ENCODE assay signal across 8 cellular contexts in the genomic region with DNA sequence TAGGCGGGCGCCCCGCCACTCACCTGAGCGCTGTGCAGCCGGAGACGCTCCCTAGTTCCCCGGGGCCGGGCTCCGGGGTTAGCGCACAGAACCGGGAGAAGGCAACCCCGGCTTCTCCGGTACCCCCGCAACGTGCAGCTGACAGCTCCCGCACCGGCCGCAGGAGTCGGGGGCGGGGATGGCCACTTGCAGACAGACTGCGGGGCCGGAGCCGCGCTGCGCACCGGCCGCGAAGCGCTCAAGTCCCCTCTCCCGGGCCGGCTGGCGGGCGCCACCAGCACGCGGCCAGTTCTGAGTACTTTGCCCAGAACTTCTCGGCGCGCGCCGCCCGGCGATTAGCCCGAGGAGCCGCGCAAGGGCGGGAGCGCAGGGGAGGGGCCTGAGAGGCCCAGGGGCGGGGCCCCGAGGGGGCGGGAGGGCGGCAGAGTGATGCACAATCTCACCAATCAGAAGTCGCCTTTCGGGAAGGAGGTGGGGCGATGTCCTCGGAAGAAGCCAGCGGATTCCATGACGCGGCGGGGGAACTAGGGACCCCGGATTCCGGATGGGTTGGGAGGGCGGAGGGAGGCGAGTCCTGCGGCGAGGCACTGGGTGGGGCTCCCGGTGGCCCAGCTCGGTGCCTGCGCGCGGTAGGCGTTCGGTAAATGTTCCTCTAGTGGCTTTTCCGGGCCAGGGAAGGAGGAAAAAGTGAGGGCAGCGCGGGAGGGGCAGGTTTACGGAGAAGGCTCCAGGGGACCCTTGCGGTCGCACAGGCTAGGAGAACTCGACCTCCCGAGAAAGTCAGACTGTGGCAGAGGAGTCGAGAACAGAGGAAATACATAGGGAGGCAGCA. TPM values are rescaled to one million over a fixed set of nuclear protein-coding genes. Genes with fewer than 3 reads are reported as not detected.
DNase-seq lines count a peak whose midpoint lies in the region; ATAC-seq and TF ChIP-seq lines count a peak whose summit lies in the region.

A gene with protein sequence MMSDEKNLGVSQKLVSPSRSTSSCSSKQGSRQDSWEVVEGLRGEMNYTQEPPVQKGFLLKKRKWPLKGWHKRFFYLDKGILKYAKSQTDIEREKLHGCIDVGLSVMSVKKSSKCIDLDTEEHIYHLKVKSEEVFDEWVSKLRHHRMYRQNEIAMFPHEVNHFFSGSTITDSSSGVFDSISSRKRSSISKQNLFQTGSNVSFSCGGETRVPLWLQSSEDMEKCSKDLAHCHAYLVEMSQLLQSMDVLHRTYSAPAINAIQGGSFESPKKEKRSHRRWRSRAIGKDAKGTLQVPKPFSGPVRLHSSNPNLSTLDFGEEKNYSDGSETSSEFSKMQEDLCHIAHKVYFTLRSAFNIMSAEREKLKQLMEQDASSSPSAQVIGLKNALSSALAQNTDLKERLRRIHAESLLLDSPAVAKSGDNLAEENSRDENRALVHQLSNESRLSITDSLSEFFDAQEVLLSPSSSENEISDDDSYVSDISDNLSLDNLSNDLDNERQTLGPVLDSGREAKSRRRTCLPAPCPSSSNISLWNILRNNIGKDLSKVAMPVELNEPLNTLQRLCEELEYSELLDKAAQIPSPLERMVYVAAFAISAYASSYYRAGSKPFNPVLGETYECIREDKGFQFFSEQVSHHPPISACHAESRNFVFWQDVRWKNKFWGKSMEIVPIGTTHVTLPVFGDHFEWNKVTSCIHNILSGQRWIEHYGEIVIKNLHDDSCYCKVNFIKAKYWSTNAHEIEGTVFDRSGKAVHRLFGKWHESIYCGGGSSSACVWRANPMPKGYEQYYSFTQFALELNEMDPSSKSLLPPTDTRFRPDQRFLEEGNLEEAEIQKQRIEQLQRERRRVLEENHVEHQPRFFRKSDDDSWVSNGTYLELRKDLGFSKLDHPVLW (minus strand): TSS at position 316 of the 832 bp plus-strand sequence. CDS start 87,706 bp downstream, outside the sequence.

- WGBS in SK-N-SH (ENCODE audit: low lambda C conversion rate): 1% methylated on average over 44 of the region's 81 CpGs

- DNase-seq in GM04503 (ENCODE audit: low read depth) (peak; percentile 78), HEK293T (ENCODE audit: extremely low spot score) (peak; percentile 94), NAMALWA (ENCODE audit: low spot score) (peak; percentile 98), SK-N-SH (peak; percentile 100), glomerular visceral epithelial cell (ENCODE audit: extremely low spot score) (peak; percentile 96), osteoblast (ENCODE audit: insufficient read length, low spot score, missing footprints) (peak; percentile 97), thoracic aorta (ENCODE audit: low spot score) (peak; percentile 72)
- DNase-seq in activated naive CD4-positive, alpha-beta T cell treated with anti-CD3 and anti-CD28 coated beads, Interleukin-2, amount 50 U/mL, for 16 hours: peak; percentile 91

- H3K4me3 ChIP-seq in SK-N-SH (ENCODE audit: low read depth in 2 of 2, low read length in 1 of 2) (peak within 1 kb of the TSS; percentile 73 to 97), osteoblast (ENCODE audit: insufficient read depth, low read length) (peak within 1 kb of the TSS; percentile 88), thoracic aorta (peak within 1 kb of the TSS; percentile 86)

- ATAC-seq in thoracic aorta (ENCODE audit: insufficient number of reproducible peaks, low FRiP score, low read depth): peak; percentile 91

- CTCF ChIA-PET in HEK293T (lab: Yijun Ruan, JAX) (interaction anchor here (0.6 to 1.6 kb wide), 3 partner anchors 47 to 168 kb away, joined by 3 to 4 read pairs (median 3); no protein-coding TSS in a partner anchor), SK-N-SH (lab: Yijun Ruan, JAX) (interaction anchor here (0.6 to 6.8 kb wide), 38 partner anchors 9 to 194 kb away, joined by 3 to 69 read pairs (median 5); no protein-coding TSS in a partner anchor)

- peak within 1 kb of the TSS; percentile 89 for H3K4me2 ChIP-seq in SK-N-SH
- H3K4me2 ChIP-seq in osteoblast (ENCODE audit: insufficient read depth, low read length): peak within 1 kb of the TSS; percentile 97

- H3K36me3 ChIP-seq in SK-N-SH (replicated peaks in 1 of 2; ENCODE audit: control insufficient read depth in 1 of 2, insufficient read depth in 2 of 2, low read length in 1 of 2): no peaks in the 10 kb centered on the region
- H3K36me3 ChIP-seq in osteoblast (ENCODE audit: insufficient read depth, low read length): no peaks in the 10 kb centered on the region
- H3K36me3 ChIP-seq in thoracic aorta: no peaks in the 10 kb centered on the region

- H3K9me3 ChIP-seq in SK-N-SH (no peaks in the 10 kb centered on the region), osteoblast (ENCODE audit: low read depth, low read length) (no peaks in the 10 kb centered on the region), thoracic aorta (no peaks in the 10 kb centered on the region)

- peaks cover 4% of the 10 kb centered on the region for H3F3A ChIP-seq in SK-N-SH (replicated peaks; ENCODE audit: insufficient read depth)

- peak; percentile 38 for TF ChIP-seq RAD21 in SK-N-SH (IDR thresholded peaks at IDR 0.05; ENCODE audit: low read length)

- H3K4me1 ChIP-seq in SK-N-SH (ENCODE audit: control insufficient read depth in 1 of 2, insufficient read depth in 2 of 2, low read depth in 1 of 2, low read length in 1 of 2) (peaks cover 21 to 28% of the 10 kb centered on the region in 2 experiments; a peak in 3 of 4 replicates), osteoblast (ENCODE audit: insufficient read depth, low read length) (peaks cover 26% of the 10 kb centered on the region), thoracic aorta (ENCODE audit: control insufficient read depth in 1 of 2, low read depth in 2 of 2) (peaks cover 4 to 27% of the 10 kb centered on the region in 2 donors)

- H4K20me1 ChIP-seq in SK-N-SH (ENCODE audit: insufficient read depth): peaks cover 3% of the 10 kb centered on the region; the same call in 1 of the 2 replicates
- peaks cover 7% of the 10 kb centered on the region for H4K20me1 ChIP-seq in osteoblast (ENCODE audit: insufficient read depth, low read length)

- H3K79me2 ChIP-seq in SK-N-SH (ENCODE audit: insufficient read depth) (peaks cover 52% of the 10 kb centered on the region), osteoblast (ENCODE audit: insufficient read depth, low read length) (peaks cover 49% of the 10 kb centered on the region)

- POLR2A ChIA-PET in HEK293T (lab: Yijun Ruan, JAX) (interaction anchor here (0.9 to 1.5 kb wide), 4 partner anchors 8 to 158 kb away, joined by 3 to 4 read pairs (median 4); a partner anchor contains a TSS), SK-N-SH (lab: Yijun Ruan, JAX) (interaction anchor here (1.4 kb wide), 1 partner anchor 159 kb away, joined by 3 read pairs; no protein-coding TSS in a partner anchor)

- TF ChIP-seq EP300 in SK-N-SH (IDR thresholded peaks at IDR 0.05; ENCODE audit: borderline replicate concordance in 1 of 2, low read depth in 1 of 2, low read length in 1 of 2): peak in 1 of 2 experiments; percentile 2; a peak in 1 of 4 replicates

- no peaks in the 10 kb centered on the region for H3K9me2 ChIP-seq in SK-N-SH

- TF ChIP-seq CTCF in SK-N-SH (IDR thresholded peaks at IDR 0.05) (no peak; the same call in 1 of the 2 replicates), osteoblast (IDR thresholded peaks at IDR 0.05; ENCODE audit: extremely low read depth, low read depth, low read length) (no peak), thoracic aorta (IDR thresholded peaks at IDR 0.05) (no peak)

- H3K27ac ChIP-seq in SK-N-SH (ENCODE audit: low read depth in 2 of 2, low read length in 1 of 2) (peak within 1 kb of the TSS; percentile 84 to 87), osteoblast (ENCODE audit: low read depth, low read length) (peak within 1 kb of the TSS; percentile 91), thoracic aorta (peak within 1 kb of the TSS; percentile 55 to 66)

- H2AFZ ChIP-seq in SK-N-SH (ENCODE audit: low read depth) (peak within 1 kb of the TSS; percentile 86; the same call in 1 of the 2 replicates), osteoblast (ENCODE audit: low read length) (peak within 1 kb of the TSS; percentile 89)

- H3K9ac ChIP-seq in SK-N-SH: peak within 1 kb of the TSS; percentile 78

- H3K27me3 ChIP-seq in SK-N-SH (ENCODE audit: insufficient read depth): no peaks in the 10 kb centered on the region
- H3K27me3 ChIP-seq in osteoblast (ENCODE audit: insufficient read depth, low read length): no peaks in the 10 kb centered on the region
- no peaks in the 10 kb centered on the region for H3K27me3 ChIP-seq in thoracic aorta (replicated peaks; ENCODE audit: insufficient read depth)

TF ChIP-seq in HEK293T, 16 proteins besides CTCF, POLR2A, EP300 and RAD21 (continues in another document):
- no peak for TF ChIP-seq ZNF384 (IDR thresholded peaks at IDR 0.05)
- peak; percentile 56; the same call in 1 of the 2 replicates for TF ChIP-seq L3MBTL2 (conservative IDR thresholded peaks at IDR 0.05)
- TF ChIP-seq FOXA1 (IDR thresholded peaks at IDR 0.05): no peak
- TF ChIP-seq, protein P1, sequence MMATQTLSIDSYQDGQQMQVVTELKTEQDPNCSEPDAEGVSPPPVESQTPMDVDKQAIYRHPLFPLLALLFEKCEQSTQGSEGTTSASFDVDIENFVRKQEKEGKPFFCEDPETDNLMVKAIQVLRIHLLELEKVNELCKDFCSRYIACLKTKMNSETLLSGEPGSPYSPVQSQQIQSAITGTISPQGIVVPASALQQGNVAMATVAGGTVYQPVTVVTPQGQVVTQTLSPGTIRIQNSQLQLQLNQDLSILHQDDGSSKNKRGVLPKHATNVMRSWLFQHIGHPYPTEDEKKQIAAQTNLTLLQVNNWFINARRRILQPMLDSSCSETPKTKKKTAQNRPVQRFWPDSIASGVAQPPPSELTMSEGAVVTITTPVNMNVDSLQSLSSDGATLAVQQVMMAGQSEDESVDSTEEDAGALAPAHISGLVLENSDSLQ (IDR thresholded peaks at IDR 0.05): peak; percentile 98
- no peak for TF ChIP-seq FOXM1 (IDR thresholded peaks at IDR 0.05; ENCODE audit: borderline replicate concordance)

TF ChIP-seq in SK-N-SH, 30 proteins besides CTCF, POLR2A, EP300 and RAD21 (continues in another document):
- TF ChIP-seq CHD2 (IDR thresholded peaks at IDR 0.05; ENCODE audit: low read length, partially characterized antibody) (peak; percentile 34), SIN3A (IDR thresholded peaks at IDR 0.05; ENCODE audit: borderline replicate concordance, low read depth, low read length) (peak; percentile 65; the same call in 1 of the 2 replicates), TAF1 (IDR thresholded peaks at IDR 0.05; ENCODE audit: borderline replicate concordance, low read depth, low read length) (peak; percentile 82; the same call in 1 of the 2 replicates), GABPA (IDR thresholded peaks at IDR 0.05; ENCODE audit: low read depth) (peak; percentile 54; the same call in 1 of the 2 replicates)

RNA-seq across cellular contexts. Expression of the gene that starts here (rescaled TPM):
- 22.6 and 23.2 TPM in 2 replicates for polyA plus RNA-seq in SK-N-SH (2012; rRNA removed)
- 19.3 and 20.5 TPM in 2 replicates for polyA plus RNA-seq in SK-N-SH (2012; cell fraction: cytosol; rRNA removed)
- 53.0 and 90.2 TPM in 2 replicates for polyA plus RNA-seq in SK-N-SH (2012; cell fraction: nucleus; rRNA removed)
- total RNA-seq in osteoblast (30.8 and 37.7 TPM in 2 replicates), thoracic aorta (1 to 10 TPM; 5.5 to 7.9 TPM)

Comparison
In these comparisons a context has a peak if more than half of its experiments do, and no peak if none do; other contexts are left out.
1. Peak in every context shown above with its lines: DNase-seq, ATAC-seq, H3K4me3 ChIP-seq and H3K27ac ChIP-seq.